In the genomic region with DNA sequence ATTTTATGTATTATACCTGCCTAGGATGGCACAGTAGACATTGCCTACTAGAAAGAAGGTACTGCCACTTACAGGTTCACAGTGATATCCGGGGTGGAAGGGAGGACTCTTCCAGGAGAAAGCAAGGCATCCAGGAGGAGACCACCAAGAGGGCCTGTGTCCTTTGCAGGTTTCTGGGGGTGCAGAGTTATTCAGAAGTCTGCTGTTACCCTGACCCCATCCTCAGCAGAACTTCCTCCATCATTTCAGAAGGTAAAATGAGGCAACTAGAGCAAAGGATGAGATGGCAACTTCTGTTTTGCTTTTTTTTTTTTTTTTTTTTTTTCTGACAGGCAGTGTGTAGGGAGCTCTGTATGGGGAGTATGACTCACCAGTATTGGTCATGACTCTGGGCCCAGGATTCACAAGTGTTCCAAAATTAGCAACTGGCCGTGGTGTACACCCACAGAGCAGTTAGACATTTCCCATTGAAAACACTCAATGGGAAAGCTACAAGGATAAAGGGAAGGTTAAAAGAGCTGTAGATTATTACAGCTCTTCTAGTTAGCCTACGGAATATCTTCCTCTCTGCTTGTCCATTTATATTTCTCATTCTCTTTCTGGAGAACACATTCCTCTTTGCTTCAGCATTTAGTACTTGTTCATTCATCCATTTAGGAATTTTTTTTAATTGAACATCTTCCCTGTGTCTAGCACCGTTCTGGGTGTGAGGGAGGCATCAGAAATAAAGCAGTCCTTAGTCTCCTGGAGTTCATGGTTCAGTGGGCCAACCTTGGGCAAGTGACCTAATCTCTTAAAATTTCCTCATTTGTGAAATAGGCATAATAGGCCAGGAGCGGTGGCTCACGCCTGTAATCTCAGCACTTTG, we compare ENCODE assay signal across 1 cellular context.
TF ChIP-seq lines count a peak whose summit lies in the region.

No MANE protein-coding gene starts in this region.

TF ChIP-seq in K562, 482 proteins besides CTCF, POLR2A, EP300 and RAD21 (continued from another document and continues in another):
- TF ChIP-seq, protein P1, sequence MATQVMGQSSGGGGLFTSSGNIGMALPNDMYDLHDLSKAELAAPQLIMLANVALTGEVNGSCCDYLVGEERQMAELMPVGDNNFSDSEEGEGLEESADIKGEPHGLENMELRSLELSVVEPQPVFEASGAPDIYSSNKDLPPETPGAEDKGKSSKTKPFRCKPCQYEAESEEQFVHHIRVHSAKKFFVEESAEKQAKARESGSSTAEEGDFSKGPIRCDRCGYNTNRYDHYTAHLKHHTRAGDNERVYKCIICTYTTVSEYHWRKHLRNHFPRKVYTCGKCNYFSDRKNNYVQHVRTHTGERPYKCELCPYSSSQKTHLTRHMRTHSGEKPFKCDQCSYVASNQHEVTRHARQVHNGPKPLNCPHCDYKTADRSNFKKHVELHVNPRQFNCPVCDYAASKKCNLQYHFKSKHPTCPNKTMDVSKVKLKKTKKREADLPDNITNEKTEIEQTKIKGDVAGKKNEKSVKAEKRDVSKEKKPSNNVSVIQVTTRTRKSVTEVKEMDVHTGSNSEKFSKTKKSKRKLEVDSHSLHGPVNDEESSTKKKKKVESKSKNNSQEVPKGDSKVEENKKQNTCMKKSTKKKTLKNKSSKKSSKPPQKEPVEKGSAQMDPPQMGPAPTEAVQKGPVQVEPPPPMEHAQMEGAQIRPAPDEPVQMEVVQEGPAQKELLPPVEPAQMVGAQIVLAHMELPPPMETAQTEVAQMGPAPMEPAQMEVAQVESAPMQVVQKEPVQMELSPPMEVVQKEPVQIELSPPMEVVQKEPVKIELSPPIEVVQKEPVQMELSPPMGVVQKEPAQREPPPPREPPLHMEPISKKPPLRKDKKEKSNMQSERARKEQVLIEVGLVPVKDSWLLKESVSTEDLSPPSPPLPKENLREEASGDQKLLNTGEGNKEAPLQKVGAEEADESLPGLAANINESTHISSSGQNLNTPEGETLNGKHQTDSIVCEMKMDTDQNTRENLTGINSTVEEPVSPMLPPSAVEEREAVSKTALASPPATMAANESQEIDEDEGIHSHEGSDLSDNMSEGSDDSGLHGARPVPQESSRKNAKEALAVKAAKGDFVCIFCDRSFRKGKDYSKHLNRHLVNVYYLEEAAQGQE (CRISPR knock-in tag; IDR thresholded peaks at IDR 0.05; ENCODE audit: low read depth): no peak
- TF ChIP-seq, protein P2, sequence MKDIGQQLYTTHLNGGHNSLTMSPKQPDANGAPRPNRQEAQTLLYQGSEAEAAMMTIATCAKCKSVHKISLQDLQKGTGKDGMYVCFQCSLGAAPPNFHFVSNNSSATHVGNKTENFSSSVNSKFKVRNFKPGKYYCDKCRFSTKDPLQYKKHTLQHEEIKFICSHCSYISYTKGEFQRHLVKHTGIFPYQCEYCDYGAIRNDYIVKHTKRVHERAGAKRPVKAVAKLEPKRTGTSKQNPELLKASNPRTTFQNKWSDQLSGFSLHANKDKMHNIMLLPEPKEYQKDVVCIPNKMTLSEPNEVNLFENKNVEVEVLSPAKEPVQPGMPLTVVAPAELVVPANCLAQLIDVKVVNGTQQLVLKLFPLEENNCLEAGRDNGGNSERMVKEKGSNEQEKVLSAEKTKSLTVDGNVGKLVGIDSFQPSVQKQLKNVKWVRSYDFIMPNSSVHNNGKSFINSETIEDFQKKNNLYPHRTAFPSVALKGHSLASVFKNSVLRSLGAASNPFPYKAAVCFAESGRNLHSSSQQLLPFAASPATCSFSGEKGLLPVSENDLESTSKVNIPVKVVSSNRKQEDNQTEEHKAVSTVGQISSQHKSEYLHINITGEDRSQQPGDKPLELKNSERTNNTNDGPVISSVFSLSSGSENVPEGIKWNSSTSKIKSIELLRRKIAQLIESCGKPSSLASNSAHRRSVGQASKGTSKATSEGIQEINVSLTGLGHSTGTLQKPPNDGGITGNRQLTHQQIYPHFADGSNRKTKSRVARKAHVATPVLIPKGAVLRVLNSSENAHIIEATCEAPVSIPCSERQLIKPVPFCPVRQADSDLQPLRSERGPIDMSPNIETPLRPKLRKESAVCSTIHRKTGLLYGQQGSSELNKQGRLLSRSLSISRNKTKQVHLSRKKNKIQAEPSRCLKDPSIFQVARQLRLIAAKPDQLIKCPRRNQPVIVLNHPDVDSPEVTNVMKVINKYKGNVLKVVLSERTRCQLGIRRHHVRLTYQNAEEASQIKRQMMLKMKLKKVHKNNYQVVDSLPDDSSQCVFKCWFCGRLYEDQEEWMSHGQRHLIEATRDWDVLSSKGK (CRISPR knock-in tag; IDR thresholded peaks at IDR 0.05): no peak
- TF ChIP-seq XRCC4 (IDR thresholded peaks at IDR 0.05; ENCODE audit: extremely low read depth, insufficient read depth, insufficient read length): no peak
- TF ChIP-seq, protein P3, sequence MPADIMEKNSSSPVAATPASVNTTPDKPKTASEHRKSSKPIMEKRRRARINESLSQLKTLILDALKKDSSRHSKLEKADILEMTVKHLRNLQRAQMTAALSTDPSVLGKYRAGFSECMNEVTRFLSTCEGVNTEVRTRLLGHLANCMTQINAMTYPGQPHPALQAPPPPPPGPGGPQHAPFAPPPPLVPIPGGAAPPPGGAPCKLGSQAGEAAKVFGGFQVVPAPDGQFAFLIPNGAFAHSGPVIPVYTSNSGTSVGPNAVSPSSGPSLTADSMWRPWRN (IDR thresholded peaks at IDR 0.05; ENCODE audit: low read depth): no peak
- TF ChIP-seq PHF8 (IDR thresholded peaks at IDR 0.05; ENCODE audit: borderline replicate concordance, low read length): no peak
- 0 out of 2 replicates have a peak, but pooled peaks have one; percentile 47 for TF ChIP-seq ZBTB9 (CRISPR knock-in tag; IDR thresholded peaks at IDR 0.05)
- TF ChIP-seq RAD51 (IDR thresholded peaks at IDR 0.05; ENCODE audit: borderline replicate concordance, low read depth): no peak
- TF ChIP-seq FUS (optimal IDR thresholded peaks at IDR 0.05; ENCODE audit: low read depth, low read length): no peak
- TF ChIP-seq NUFIP1 (IDR thresholded peaks at IDR 0.05; ENCODE audit: partially characterized antibody): no peak
- TF ChIP-seq ZC3H11A (IDR thresholded peaks at IDR 0.05; ENCODE audit: low read depth, low read length): no peak
- no peak for TF ChIP-seq KHSRP (IDR thresholded peaks at IDR 0.05)
- TF ChIP-seq TRIM24 (IDR thresholded peaks at IDR 0.05): peak in 1 of 2 experiments; percentile 56; a peak in 3 of 4 replicates
- peak; percentile 96 for TF ChIP-seq NFE2 (IDR thresholded peaks at IDR 0.05; ENCODE audit: low read depth)
- peak; percentile 81 for TF ChIP-seq ARID1B (IDR thresholded peaks at IDR 0.05)
- no peak for TF ChIP-seq ESRRA (IDR thresholded peaks at IDR 0.05; ENCODE audit: borderline replicate concordance, low read depth)
- 0 out of 2 replicates have a peak, but pooled peaks have one; percentile 39 for TF ChIP-seq E2F4 (CRISPR knock-in tag; IDR thresholded peaks at IDR 0.05; ENCODE audit: low read depth)
- TF ChIP-seq MAFK (IDR thresholded peaks at IDR 0.05; ENCODE audit: low read length): peak; percentile 84
- TF ChIP-seq HDAC8 (tag; IDR thresholded peaks at IDR 0.05): no peak; the same call in 1 of the 2 replicates
- TF ChIP-seq ZNF766 (CRISPR knock-in tag; conservative IDR thresholded peaks at IDR 0.05): peak; percentile 71
- TF ChIP-seq, protein P4, sequence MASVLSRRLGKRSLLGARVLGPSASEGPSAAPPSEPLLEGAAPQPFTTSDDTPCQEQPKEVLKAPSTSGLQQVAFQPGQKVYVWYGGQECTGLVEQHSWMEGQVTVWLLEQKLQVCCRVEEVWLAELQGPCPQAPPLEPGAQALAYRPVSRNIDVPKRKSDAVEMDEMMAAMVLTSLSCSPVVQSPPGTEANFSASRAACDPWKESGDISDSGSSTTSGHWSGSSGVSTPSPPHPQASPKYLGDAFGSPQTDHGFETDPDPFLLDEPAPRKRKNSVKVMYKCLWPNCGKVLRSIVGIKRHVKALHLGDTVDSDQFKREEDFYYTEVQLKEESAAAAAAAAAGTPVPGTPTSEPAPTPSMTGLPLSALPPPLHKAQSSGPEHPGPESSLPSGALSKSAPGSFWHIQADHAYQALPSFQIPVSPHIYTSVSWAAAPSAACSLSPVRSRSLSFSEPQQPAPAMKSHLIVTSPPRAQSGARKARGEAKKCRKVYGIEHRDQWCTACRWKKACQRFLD (CRISPR knock-in tag; IDR thresholded peaks at IDR 0.05): 0 out of 2 replicates have a peak, but pooled peaks have one; percentile 53
- no peak for TF ChIP-seq IRF2 (CRISPR knock-in tag; IDR thresholded peaks at IDR 0.05)
- no peak for TF ChIP-seq RBBP5 (IDR thresholded peaks at IDR 0.05; ENCODE audit: borderline replicate concordance, insufficient read depth, low read length, poor library complexity, severe bottlenecking)
- no peak for TF ChIP-seq KLF1 (tag; IDR thresholded peaks at IDR 0.05)
- no peak for TF ChIP-seq ZSCAN29 (IDR thresholded peaks at IDR 0.05)
- no peak for TF ChIP-seq NR1H2 (CRISPR knock-in tag; IDR thresholded peaks at IDR 0.05)
- no peak for TF ChIP-seq HCFC1 (IDR thresholded peaks at IDR 0.05; ENCODE audit: low read depth, low read length)
- TF ChIP-seq ZBTB1 (CRISPR knock-in tag; IDR thresholded peaks at IDR 0.05; ENCODE audit: borderline replicate concordance, low read depth): 0 out of 2 replicates have a peak, but pooled peaks have one; percentile 39
- TF ChIP-seq ELF1 (tag; IDR thresholded peaks at IDR 0.05): no peak; the same call in 1 of the 2 replicates
- TF ChIP-seq KAT2B (IDR thresholded peaks at IDR 0.05; ENCODE audit: low read depth, low read length): no peak
- TF ChIP-seq POLR2H (tag; IDR thresholded peaks at IDR 0.05; ENCODE audit: low read depth): no peak
- TF ChIP-seq, protein P5, sequence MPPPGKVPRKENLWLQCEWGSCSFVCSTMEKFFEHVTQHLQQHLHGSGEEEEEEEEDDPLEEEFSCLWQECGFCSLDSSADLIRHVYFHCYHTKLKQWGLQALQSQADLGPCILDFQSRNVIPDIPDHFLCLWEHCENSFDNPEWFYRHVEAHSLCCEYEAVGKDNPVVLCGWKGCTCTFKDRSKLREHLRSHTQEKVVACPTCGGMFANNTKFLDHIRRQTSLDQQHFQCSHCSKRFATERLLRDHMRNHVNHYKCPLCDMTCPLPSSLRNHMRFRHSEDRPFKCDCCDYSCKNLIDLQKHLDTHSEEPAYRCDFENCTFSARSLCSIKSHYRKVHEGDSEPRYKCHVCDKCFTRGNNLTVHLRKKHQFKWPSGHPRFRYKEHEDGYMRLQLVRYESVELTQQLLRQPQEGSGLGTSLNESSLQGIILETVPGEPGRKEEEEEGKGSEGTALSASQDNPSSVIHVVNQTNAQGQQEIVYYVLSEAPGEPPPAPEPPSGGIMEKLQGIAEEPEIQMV (tag; conservative IDR thresholded peaks at IDR 0.05; ENCODE audit: low read depth): peak; percentile 57
- TF ChIP-seq NFIC (IDR thresholded peaks at IDR 0.05): no peak
- no peak for TF ChIP-seq ZBTB8A (IDR thresholded peaks at IDR 0.05; ENCODE audit: partially characterized antibody)
- TF ChIP-seq RBM14 (IDR thresholded peaks at IDR 0.05; ENCODE audit: borderline replicate concordance, insufficient read depth, low read depth, low read length): no peak
- 0 out of 2 replicates have a peak, but pooled peaks have one; percentile 37 for TF ChIP-seq CBFA2T3 (IDR thresholded peaks at IDR 0.05)
- no peak for TF ChIP-seq ZNF184 (CRISPR knock-in tag; IDR thresholded peaks at IDR 0.05)
- no peak for TF ChIP-seq BHLHE40 (IDR thresholded peaks at IDR 0.05; ENCODE audit: low read length)
- no peak for TF ChIP-seq ZSCAN32 (CRISPR knock-in tag; IDR thresholded peaks at IDR 0.05)
- no peak for TF ChIP-seq CBX5 (IDR thresholded peaks at IDR 0.05; ENCODE audit: borderline replicate concordance, low read depth)
- TF ChIP-seq RBM25 (IDR thresholded peaks at IDR 0.05; ENCODE audit: low read depth, low read length, severe bottlenecking): no peak
- TF ChIP-seq, protein P6, sequence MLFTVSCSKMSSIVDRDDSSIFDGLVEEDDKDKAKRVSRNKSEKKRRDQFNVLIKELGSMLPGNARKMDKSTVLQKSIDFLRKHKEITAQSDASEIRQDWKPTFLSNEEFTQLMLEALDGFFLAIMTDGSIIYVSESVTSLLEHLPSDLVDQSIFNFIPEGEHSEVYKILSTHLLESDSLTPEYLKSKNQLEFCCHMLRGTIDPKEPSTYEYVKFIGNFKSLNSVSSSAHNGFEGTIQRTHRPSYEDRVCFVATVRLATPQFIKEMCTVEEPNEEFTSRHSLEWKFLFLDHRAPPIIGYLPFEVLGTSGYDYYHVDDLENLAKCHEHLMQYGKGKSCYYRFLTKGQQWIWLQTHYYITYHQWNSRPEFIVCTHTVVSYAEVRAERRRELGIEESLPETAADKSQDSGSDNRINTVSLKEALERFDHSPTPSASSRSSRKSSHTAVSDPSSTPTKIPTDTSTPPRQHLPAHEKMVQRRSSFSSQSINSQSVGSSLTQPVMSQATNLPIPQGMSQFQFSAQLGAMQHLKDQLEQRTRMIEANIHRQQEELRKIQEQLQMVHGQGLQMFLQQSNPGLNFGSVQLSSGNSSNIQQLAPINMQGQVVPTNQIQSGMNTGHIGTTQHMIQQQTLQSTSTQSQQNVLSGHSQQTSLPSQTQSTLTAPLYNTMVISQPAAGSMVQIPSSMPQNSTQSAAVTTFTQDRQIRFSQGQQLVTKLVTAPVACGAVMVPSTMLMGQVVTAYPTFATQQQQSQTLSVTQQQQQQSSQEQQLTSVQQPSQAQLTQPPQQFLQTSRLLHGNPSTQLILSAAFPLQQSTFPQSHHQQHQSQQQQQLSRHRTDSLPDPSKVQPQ (CRISPR knock-in tag; IDR thresholded peaks at IDR 0.05; ENCODE audit: borderline replicate concordance): peak; percentile 17; the same call in 1 of the 2 replicates
- no peak for TF ChIP-seq CHD2 (IDR thresholded peaks at IDR 0.05; ENCODE audit: low read depth, low read length)
- TF ChIP-seq FOXO4 (CRISPR knock-in tag; IDR thresholded peaks at IDR 0.05): no peak
- TF ChIP-seq ARID2 (IDR thresholded peaks at IDR 0.05): no peak
- TF ChIP-seq L3MBTL2 (IDR thresholded peaks at IDR 0.05): peak; percentile 76
